ENCODE assay signal across 8 cellular contexts in genomic region chr1:27634982-27635362, GRCh38. TPM values are rescaled to one million over a fixed set of nuclear protein-coding genes. Genes with fewer than 3 reads are reported as not detected.
DNase-seq lines count a peak whose midpoint lies in the region; ATAC-seq and TF ChIP-seq lines count a peak whose summit lies in the region.

TSS of gene FGR (minus strand) at chr1:27635185. CDS start at chr1:27623916, 11,269 bp downstream.

- H3K4me3 ChIP-seq in lung (peak within 1 kb of the TSS; percentile 57), tibial artery (peak within 1 kb of the TSS; percentile 35 to 58)

- H3K36me3 ChIP-seq in lung (ENCODE audit: control insufficient read depth in 2 of 2, insufficient read depth in 2 of 2, low read length in 2 of 2), result no peaks in the 10 kb centered on the region
- no peaks in the 10 kb centered on the region for H3K36me3 ChIP-seq in tibial artery

- H3K27ac ChIP-seq in lung (ENCODE audit: low read depth in 1 of 2, low read length in 1 of 2), result peak within 1 kb of the TSS; percentile 66 to 96
- H3K27ac ChIP-seq in tibial artery, result peak within 1 kb of the TSS; percentile 25 to 42

- no peaks in the 10 kb centered on the region for H3K9me3 Mint-ChIP-seq in activated CD4-positive, alpha-beta T cell treated with anti-CD3 and anti-CD28 coated beads for 36 hours (ENCODE audit: low read depth)
- H3K9me3 Mint-ChIP-seq in chondrocyte (ENCODE audit: low read depth), result no peaks in the 10 kb centered on the region

- H3K4me3 Mint-ChIP-seq in activated CD4-positive, alpha-beta T cell treated with anti-CD3 and anti-CD28 coated beads for 36 hours, result peak within 1 kb of the TSS; percentile 39
- H3K4me3 Mint-ChIP-seq in chondrocyte (ENCODE audit: unreplicated experiment), result no peak within 1 kb of the TSS

- POLR2A ChIA-PET in activated CD4-positive, alpha-beta T cell treated with anti-CD3 and anti-CD28 coated beads for 36 hours (lab: Charles Lee), result no interaction called here

- H3K27me3 ChIP-seq in lung (ENCODE audit: control insufficient read depth, insufficient read depth), result no peaks in the 10 kb centered on the region
- peaks cover 0 to 27% of the 10 kb centered on the region in 2 donors for H3K27me3 ChIP-seq in tibial artery

- H3K27me3 Mint-ChIP-seq in activated CD4-positive, alpha-beta T cell treated with anti-CD3 and anti-CD28 coated beads for 36 hours, result no peaks in the 10 kb centered on the region
- no peaks in the 10 kb centered on the region for H3K27me3 Mint-ChIP-seq in chondrocyte (ENCODE audit: low read depth)

- no peak within 1 kb of the TSS for H3K27ac Mint-ChIP-seq in activated CD4-positive, alpha-beta T cell treated with anti-CD3 and anti-CD28 coated beads for 36 hours
- H3K27ac Mint-ChIP-seq in chondrocyte (ENCODE audit: unreplicated experiment), result peak within 1 kb of the TSS; percentile 54

- H3K4me1 Mint-ChIP-seq in activated CD4-positive, alpha-beta T cell treated with anti-CD3 and anti-CD28 coated beads for 36 hours, result peaks cover 58% of the 10 kb centered on the region
- H3K4me1 Mint-ChIP-seq in chondrocyte (ENCODE audit: low read depth), result peaks cover 8% of the 10 kb centered on the region

- CTCF ChIA-PET in activated CD4-positive, alpha-beta T cell treated with anti-CD3 and anti-CD28 coated beads for 36 hours (lab: Charles Lee), result interaction anchor here (1.2 kb wide), 1 partner anchor 28 kb away, joined by 4 read pairs; no protein-coding TSS in a partner anchor

- H3K4me1 ChIP-seq in lung (ENCODE audit: control insufficient read depth in 2 of 2, insufficient read depth in 2 of 2, low read length in 2 of 2) (peaks cover 0 to 20% of the 10 kb centered on the region in 2 donors), tibial artery (peaks cover 0 to 19% (median 12%) of the 10 kb centered on the region in 4 donors)

- no peak for DNase-seq in activated CD4-positive, alpha-beta T cell treated with anti-CD3 and anti-CD28 coated beads for 36 hours
- no peak for DNase-seq in activated CD4-positive, alpha-beta T cell treated with anti-CD3 and anti-CD28 coated beads, Interleukin-2, amount 50 U/mL, for 4 hours
- DNase-seq in chondrocyte (ENCODE audit: low spot score), result no peak
- DNase-seq in lung (ENCODE audit: low spot score), result peak; percentile 57
- peak in 1 of 2 donors; percentile 49 for DNase-seq in tibial artery
- no peak for DNase-seq in NCI-H2029 (lab: John Stamatoyannopoulos, UW)

- no peak for TF ChIP-seq CTCF in chondrocyte (IDR thresholded peaks at IDR 0.05)
- TF ChIP-seq CTCF in lung (IDR thresholded peaks at IDR 0.05; ENCODE audit: control extremely low read depth, extremely low read depth), result no peak
- TF ChIP-seq CTCF in tibial artery (IDR thresholded peaks at IDR 0.05), result no peak

- H3K9me3 ChIP-seq in lung (ENCODE audit: control insufficient read depth in 2 of 2, insufficient read depth in 1 of 2, low read length in 1 of 2), result no peaks in the 10 kb centered on the region
- H3K9me3 ChIP-seq in tibial artery, result no peaks in the 10 kb centered on the region

- H3K36me3 Mint-ChIP-seq in activated CD4-positive, alpha-beta T cell treated with anti-CD3 and anti-CD28 coated beads for 36 hours (ENCODE audit: low read depth), result no peaks in the 10 kb centered on the region
- no peaks in the 10 kb centered on the region for H3K36me3 Mint-ChIP-seq in chondrocyte (ENCODE audit: low read depth)

- 16 to 24% methylated on average over 27 to 28 of the region's 28 CpGs for WGBS in lung, 2 donors

- intact Hi-C loops in activated CD4-positive, alpha-beta T cell treated with anti-CD3 and anti-CD28 coated beads for 36 hours (cut with DNase I, micrococcal nuclease), result no loop called here
- intact Hi-C loops in tibial artery (cut with DNase I; ENCODE audit: low total_unique reads), result no loop called here

- no peak for ATAC-seq in activated CD4-positive, alpha-beta T cell treated with anti-CD3 and anti-CD28 coated beads for 36 hours
- ATAC-seq in lung (ENCODE audit: insufficient read depth, low FRiP score) (no peak), HG03354 (IDR thresholded peaks at IDR 0.05; ENCODE audit: poor library complexity, severe bottlenecking, unreplicated experiment) (no peak), GM21367 (IDR thresholded peaks at IDR 0.05; ENCODE audit: unreplicated experiment) (no peak)

RNA-seq across cellular contexts. Expression of gene FGR, which starts in this region (rescaled TPM):
- under 1 TPM in 1 of 2 experiments, not detected in 1; 0.11 TPM for total RNA-seq in activated CD4-positive, alpha-beta T cell treated with anti-CD3 and anti-CD28 coated beads for 36 hours
- not detected in 3 replicates for total RNA-seq in chondrocyte
- total RNA-seq in lung, result 100 to 1,000 TPM in 1 of 2 donors, 10 to 100 TPM in 1; 26.6 to 108 TPM
- 100 to 1,000 TPM; 113 to 403 TPM for polyA plus RNA-seq in lung

Comparison
In these comparisons a context has a peak if more than half of its experiments do, and no peak if none do; other contexts are left out.
1. RNA of gene FGR (total RNA-seq): 26.6 to 108 TPM in lung; 0.11 TPM in activated CD4-positive, alpha-beta T cell treated with anti-CD3 and anti-CD28 coated beads for 36 hours and not detected in chondrocyte; every median in the first group is over 10 times any median in the second.